ENCODE assay signal across 8 cellular contexts in the genomic region with DNA sequence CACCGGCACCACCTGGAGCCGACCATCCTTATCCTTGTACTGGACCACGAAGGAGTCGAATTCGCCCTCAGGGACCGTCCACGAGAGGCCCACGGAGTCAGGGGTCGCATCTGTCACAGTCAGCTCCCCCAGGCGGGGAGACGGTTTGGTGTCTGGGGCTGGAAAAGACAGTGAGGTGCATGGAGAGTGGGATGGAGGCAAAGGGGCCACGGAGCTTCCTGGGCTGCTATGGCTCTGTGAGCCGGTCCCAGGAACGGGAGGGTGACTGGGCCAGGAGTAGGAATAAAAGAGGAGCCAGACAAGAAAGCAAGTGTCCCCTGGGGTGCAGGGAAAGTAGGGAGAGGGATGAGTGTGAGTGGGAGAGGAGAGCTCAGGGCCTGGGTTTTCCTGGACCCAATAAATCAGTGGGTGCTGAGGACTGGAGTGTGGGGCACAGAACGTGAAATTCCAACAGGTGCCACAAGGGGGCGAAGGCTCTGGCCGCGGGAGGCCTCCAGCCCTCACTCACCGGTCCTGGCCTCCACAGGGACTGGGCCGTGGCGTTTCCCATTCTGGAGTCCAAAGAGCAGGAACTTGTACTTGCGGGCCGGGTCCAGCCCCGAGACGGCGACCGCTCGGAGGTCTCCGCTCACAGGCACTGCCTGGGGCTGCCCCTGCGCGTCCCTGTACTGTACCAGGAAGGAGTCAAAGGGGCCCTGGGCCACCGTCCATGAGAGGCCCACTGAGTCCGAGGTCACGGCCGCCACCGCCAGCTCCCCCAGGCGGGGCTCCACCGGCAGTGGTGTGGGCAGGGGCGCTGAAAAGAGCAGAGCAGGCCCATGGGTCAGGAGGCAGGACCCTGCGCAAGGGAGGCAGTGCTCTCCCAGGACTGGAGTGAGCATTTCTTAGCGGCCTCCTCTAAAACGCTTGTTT. TPM values are rescaled to one million over a fixed set of nuclear protein-coding genes. Genes with fewer than 3 reads are reported as not detected.
DNase-seq lines count a peak whose midpoint lies in the region; ATAC-seq and TF ChIP-seq lines count a peak whose summit lies in the region.

No MANE protein-coding gene starts in this region.

- no peaks in the 10 kb centered on the region for H3K23me2 ChIP-seq in H9 (ENCODE audit: insufficient read length, low read depth, low read length, poor library complexity, severe bottlenecking)

- H3K9me3 Mint-ChIP-seq in H9 (no peaks in the 10 kb centered on the region), glutamatergic neuron (ENCODE audit: unreplicated experiment) (no peaks in the 10 kb centered on the region)

- H3K27ac Mint-ChIP-seq in H9 (no peak overlapping the region), glutamatergic neuron (ENCODE audit: unreplicated experiment) (no peak overlapping the region)

- POLR2A ChIA-PET in BJ (lab: Charles Lee): no interaction called here

- H3K36me3 ChIP-seq in BJ (ENCODE audit: control insufficient read depth, insufficient read depth, low read length): no peaks in the 10 kb centered on the region
- H3K36me3 ChIP-seq in RWPE2 (ENCODE audit: low read depth): no peaks in the 10 kb centered on the region
- H3K36me3 ChIP-seq in upper lobe of right lung: peaks cover 18% of the 10 kb centered on the region

- no peak overlapping the region for H3K23ac ChIP-seq in H9 (ENCODE audit: insufficient read length, low read depth, low read length)

- H2AK5ac ChIP-seq in H9 (ENCODE audit: insufficient read length, low read length): no peak overlapping the region

- H3K4me1 Mint-ChIP-seq in H9 (peaks cover 2 to 11% of the 10 kb centered on the region in 2 experiments; a peak in 3 of 4 replicates), glutamatergic neuron (ENCODE audit: low read depth, unreplicated experiment) (no peaks in the 10 kb centered on the region)

- no peak overlapping the region for H3K4me3 ChIP-seq in BJ (ENCODE audit: low read depth, low read length)
- no peak overlapping the region for H3K4me3 ChIP-seq in RWPE2 (ENCODE audit: severe bottlenecking)
- no peak overlapping the region for H3K4me3 ChIP-seq in upper lobe of right lung

- no peak overlapping the region for H2BK15ac ChIP-seq in H9 (ENCODE audit: low read depth, low read length)

- no peak for DNase-seq in BJ (ENCODE audit: low read depth)
- peak; percentile 85 for DNase-seq in H9
- DNase-seq in RWPE2 (ENCODE audit: low spot score): peak; percentile 56
- DNase-seq in activated naive CD4-positive, alpha-beta T cell (lab: John Stamatoyannopoulos, UW): peak; percentile 14 to 61 (median 54)
- peak; percentile 80 for DNase-seq in glutamatergic neuron
- peak; percentile 18 for DNase-seq in pons (ENCODE audit: low spot score)
- peak; percentile 80 for DNase-seq in upper lobe of right lung
- DNase-seq in NCI-H2107 (lab: John Stamatoyannopoulos, UW): no peak

- CTCF ChIA-PET in BJ (lab: Yijun Ruan, JAX): interaction anchor here (0.6 to 4.8 kb wide), 21 partner anchors 9 to 736 kb away, joined by 3 to 30 read pairs (median 5); a partner anchor contains a TSS

- H2BK12ac ChIP-seq in H9 (ENCODE audit: insufficient read length, low read depth, low read length): no peak overlapping the region

- H3K18ac ChIP-seq in H9 (ENCODE audit: insufficient read length, low read depth, low read length): peak overlapping the region; percentile 6

- H4K20me1 ChIP-seq in H9 (ENCODE audit: control insufficient read depth, insufficient read depth, insufficient read length): no peaks in the 10 kb centered on the region

- no peaks in the 10 kb centered on the region for H3K9me3 ChIP-seq in H9 (ENCODE audit: control insufficient read depth, low read depth, low read length)
- H3K9me3 ChIP-seq in RWPE2 (ENCODE audit: severe bottlenecking): no peaks in the 10 kb centered on the region
- H3K9me3 ChIP-seq in upper lobe of right lung: no peaks in the 10 kb centered on the region

- H4K91ac ChIP-seq in H9 (ENCODE audit: insufficient read length, low read depth, low read length): no peak overlapping the region

- H3K79me2 ChIP-seq in H9 (ENCODE audit: insufficient read depth, low read length): no peaks in the 10 kb centered on the region

- no peak overlapping the region for H3K9ac ChIP-seq in H9 (ENCODE audit: extremely low read depth, insufficient read length, low read length)

- WGBS in H9 (ENCODE audit: extremely low coverage, insufficient read length, low lambda C conversion rate): no CpG with 5 or more reads among the region's 42 CpGs

- H2AFZ ChIP-seq in H9 (ENCODE audit: low read length): no peak overlapping the region

- H4K8ac ChIP-seq in H9 (replicated peaks; ENCODE audit: insufficient read length, low read depth, low read length): no peak overlapping the region

- H3K27me3 ChIP-seq in BJ (ENCODE audit: control insufficient read depth, insufficient read depth, low read length) (peaks cover 2% of the 10 kb centered on the region), H9 (ENCODE audit: insufficient read depth, low read length) (no peaks in the 10 kb centered on the region), RWPE2 (ENCODE audit: insufficient read depth, poor library complexity, severe bottlenecking) (no peaks in the 10 kb centered on the region), upper lobe of right lung (no peaks in the 10 kb centered on the region)

- H3K4ac ChIP-seq in H9 (ENCODE audit: low read depth, low read length): no peak overlapping the region

- no peak overlapping the region for H2BK5ac ChIP-seq in H9 (ENCODE audit: insufficient read length, low read length)

- H3K27me3 Mint-ChIP-seq in H9 (ENCODE audit: low read depth): no peaks in the 10 kb centered on the region; the same call in 1 of the 2 replicates
- H3K27me3 Mint-ChIP-seq in glutamatergic neuron (ENCODE audit: unreplicated experiment): peaks cover 9% of the 10 kb centered on the region

- no peaks in the 10 kb centered on the region for H3K4me1 ChIP-seq in H9 (ENCODE audit: insufficient read depth, low read length)
- H3K4me1 ChIP-seq in RWPE2 (ENCODE audit: insufficient read depth, poor library complexity, severe bottlenecking): peaks cover 13% of the 10 kb centered on the region
- H3K4me1 ChIP-seq in upper lobe of right lung: no peaks in the 10 kb centered on the region

- TF ChIP-seq CTCF in BJ (IDR thresholded peaks at IDR 0.05; ENCODE audit: insufficient read depth, low read depth, low read length) (peak; percentile 87), H9 (conservative IDR thresholded peaks at IDR 0.05) (peak; percentile 89), RWPE2 (IDR thresholded peaks at IDR 0.05; ENCODE audit: poor library complexity, severe bottlenecking) (peak; percentile 81), glutamatergic neuron (IDR thresholded peaks at IDR 0.05; ENCODE audit: partially characterized antibody, unreplicated experiment) (peak; percentile 96), upper lobe of right lung (IDR thresholded peaks at IDR 0.05) (peak; percentile 79)

- H3K14ac ChIP-seq in H9 (ENCODE audit: insufficient read depth, low read length): no peak overlapping the region

- H3K4me3 Mint-ChIP-seq in H9 (peak overlapping the region in 1 of 2 experiments; percentile 0; a peak in 1 of 5 replicates), glutamatergic neuron (ENCODE audit: unreplicated experiment) (peak overlapping the region; percentile 49)

- H2BK20ac ChIP-seq in H9 (ENCODE audit: low read depth, low read length, poor library complexity, severe bottlenecking): no peak overlapping the region

- H2BK120ac ChIP-seq in H9 (ENCODE audit: low read depth, low read length, poor library complexity, severe bottlenecking): no peak overlapping the region

- intact Hi-C loops in upper lobe of right lung (cut with DNase I): no loop called here

- H4K5ac ChIP-seq in H9 (ENCODE audit: insufficient read length, low read depth, low read length): no peak overlapping the region

- H3K56ac ChIP-seq in H9 (ENCODE audit: insufficient read length, low read depth, low read length): no peak overlapping the region

- no peaks in the 10 kb centered on the region; a peak in 1 of 7 replicates for H3K36me3 Mint-ChIP-seq in H9 (ENCODE audit: insufficient read depth in 1 of 3, low read depth in 3 of 3)
- H3K36me3 Mint-ChIP-seq in glutamatergic neuron (ENCODE audit: unreplicated experiment): no peaks in the 10 kb centered on the region

- ATAC-seq in RWPE2 (ENCODE audit: low read depth): peak; percentile 66
- ATAC-seq in upper lobe of right lung: peak; percentile 86

- no peaks in the 10 kb centered on the region for H3K79me1 ChIP-seq in H9 (ENCODE audit: insufficient read depth, low read depth, low read length, poor library complexity, severe bottlenecking)

- no peak overlapping the region for H3T11ph ChIP-seq in H9 (ENCODE audit: low read length)

- no peak overlapping the region for H3K27ac ChIP-seq in H9 (ENCODE audit: insufficient read length, low read depth, low read length)
- H3K27ac ChIP-seq in RWPE2 (ENCODE audit: poor library complexity, severe bottlenecking): no peak overlapping the region
- peak overlapping the region; percentile 30 for H3K27ac ChIP-seq in upper lobe of right lung

- no peak overlapping the region for H3K4me2 ChIP-seq in H9 (ENCODE audit: insufficient read depth, insufficient read length, low read length)

RNA-seq across cellular contexts. Expression of a gene that starts 9.9 kb away (rescaled TPM):
- 0.11 and 0.29 TPM in 2 replicates for polyA plus RNA-seq in BJ (2011; rRNA removed)
- 0.21 TPM in 1 of 2 replicates, not detected in the other for polyA minus RNA-seq in BJ (2011; rRNA and poly(A)+ RNA removed)
- total RNA-seq in H9 (2021): not detected in 2 replicates
- 0.64 TPM for total RNA-seq in glutamatergic neuron (ENCODE audit: unreplicated experiment)
- total RNA-seq in upper lobe of right lung: 0.61 TPM

RNA-seq across cellular contexts. Expression of a gene that starts 33.5 kb away (rescaled TPM):
- polyA plus RNA-seq in BJ (2011; rRNA removed): 9.2 and 14.4 TPM in 2 replicates
- 4.5 and 6.2 TPM in 2 replicates for polyA minus RNA-seq in BJ (2011; rRNA and poly(A)+ RNA removed)
- total RNA-seq in H9 (2021) (2.7 TPM in 2 replicates), glutamatergic neuron (ENCODE audit: unreplicated experiment) (6.4 TPM), upper lobe of right lung (166 TPM)

Comparison
In these comparisons a context has a peak if more than half of its experiments do, and no peak if none do; other contexts are left out.
1. DNase-seq: peak in H9 (single experiment), RWPE2 (single experiment), activated naive CD4-positive, alpha-beta T cell (4 of 4), glutamatergic neuron (single experiment), pons (single experiment) and upper lobe of right lung (single experiment); none in BJ (single experiment) and NCI-H2107 (single experiment).
2. RNA of a gene that starts 33.5 kb away (total RNA-seq): 166 TPM in upper lobe of right lung (single experiment); 6.4 TPM in glutamatergic neuron (single experiment) and 2.7 TPM in H9; every median in the first group is over 10 times any median in the second.
3. Peak in every context shown above with its lines, with median percentiles within 50 percentile points of each other: CTCF ChIP-seq.